Comparison of ENCODE assay signal across 29 cellular contexts in the genomic region with DNA sequence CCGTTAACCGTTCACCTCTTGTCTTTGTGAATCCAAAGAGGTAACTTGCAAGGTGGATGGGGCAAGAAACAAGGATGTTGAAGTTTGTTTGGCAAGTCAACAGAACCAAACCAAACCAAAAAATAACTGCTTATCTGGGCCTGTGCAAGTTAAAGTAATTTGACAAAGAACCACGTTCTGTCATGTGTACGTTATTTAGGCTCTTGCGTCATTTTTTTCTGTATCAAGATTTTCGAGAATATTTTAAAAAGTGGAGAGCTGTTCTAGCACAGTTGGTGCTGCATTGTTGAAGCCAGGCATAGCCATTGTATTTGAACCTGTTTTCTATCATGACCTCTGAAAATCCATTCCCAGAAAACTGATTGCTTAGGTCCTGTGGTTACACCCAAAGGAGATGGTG. TPM values are rescaled to one million over a fixed set of nuclear protein-coding genes. Genes with fewer than 3 reads are reported as not detected.
DNase-seq lines count a peak whose midpoint lies in the region; ATAC-seq and TF ChIP-seq lines count a peak whose summit lies in the region.
"Had no signal": no experiment of that assay in that cellular context is flagged by ENCODE, and none has a peak within 500 bp of the region (broad histone marks: within the 10 kb centered on the region; RNA-seq: fewer than 3 reads in every experiment).

No MANE protein-coding gene starts in this region.

- H3K4me1 ChIP-seq in GM23248 (ENCODE audit: insufficient read depth) (peaks cover 63% of the 10 kb centered on the region), mucosa of rectum (ENCODE audit: control insufficient read depth in 2 of 2, insufficient read depth in 2 of 2, low read length in 2 of 2) (peaks cover 12 to 37% of the 10 kb centered on the region in 2 donors), stomach (peaks cover 39 to 89% (median 68%) of the 10 kb centered on the region in 4 donors)
- H3K4me1 ChIP-seq: BLaER1 had no signal

- H3K9me3 ChIP-seq in GM23248 (ENCODE audit: low read depth) (no peaks in the 10 kb centered on the region), mucosa of rectum (ENCODE audit: control insufficient read depth in 2 of 2, low read length in 2 of 2) (no peaks in the 10 kb centered on the region), stomach (no peaks in the 10 kb centered on the region)
- H3K9me3 ChIP-seq: BLaER1, body of pancreas, left lung, Peyer's patch, tibial nerve had no signal

- 93 to 97% methylated on average over 6 of the region's 6 CpGs for WGBS in GM23248 (ENCODE audit: low coverage in 1 of 2, low lambda C conversion rate in 2 of 2, missing lambda C conversion rate in 2 of 2), 2 experiments
- WGBS in stomach, 5 donors, result 73 to 86% (median 84%) methylated on average over 6 of the region's 6 CpGs

- H3K9me2 ChIP-seq in GM23248 (ENCODE audit: insufficient read depth), result no peaks in the 10 kb centered on the region

- peaks cover 9% of the 10 kb centered on the region for H3K36me3 Mint-ChIP-seq in chondrocyte (ENCODE audit: low read depth)
- no peaks in the 10 kb centered on the region for H3K36me3 Mint-ChIP-seq in stimulated activated naive B cell treated with anti-CD40 and anti-IgM and Interleukin-4, amounts not matched to agents 10 μg/mL and 1 μg/mL and 100 μg/mL, for 72 hours

- peaks cover 60% of the 10 kb centered on the region for H3F3A ChIP-seq in GM23248 (ENCODE audit: insufficient read depth)

- peak overlapping the region; percentile 81 for H3K4me2 ChIP-seq in GM23248 (ENCODE audit: unreplicated experiment)
- H3K4me2 ChIP-seq: BLaER1 had no signal

- H3K4me3 ChIP-seq in GM23248, result no peak overlapping the region
- H3K4me3 ChIP-seq in mucosa of rectum (ENCODE audit: low read length in 2 of 2), result no peak overlapping the region
- no peak overlapping the region for H3K4me3 ChIP-seq in stomach
- H3K4me3 ChIP-seq: BLaER1, body of pancreas, left lung, Peyer's patch, tibial nerve had no signal

- H3K27ac ChIP-seq in GM23248 (no peak overlapping the region; the same call in 1 of the 2 replicates), mucosa of rectum (ENCODE audit: low read depth in 2 of 2, low read length in 2 of 2) (peak overlapping the region; percentile 73 to 74), stomach (peak overlapping the region in 4 of 5 donors; percentile 81 to 91 (median 84))
- H3K27ac ChIP-seq: BLaER1, body of pancreas had no signal

- H2AFZ ChIP-seq in GM23248, result no peak overlapping the region

- H3K27ac Mint-ChIP-seq in chondrocyte (ENCODE audit: unreplicated experiment), result peak overlapping the region; percentile 98
- H3K27ac Mint-ChIP-seq in stimulated activated naive B cell treated with anti-CD40 and anti-IgM and Interleukin-4, amounts not matched to agents 10 μg/mL and 1 μg/mL and 100 μg/mL, for 72 hours, result no peak overlapping the region
- H3K27ac Mint-ChIP-seq: activated CD4-positive, alpha-beta T cell treated with anti-CD3 and anti-CD28 coated beads, Interleukin-2, amount 10 ng/mL, durations not matched to agents 7 days and 5 days; activated naive CD8-positive, alpha-beta T cell treated with anti-CD3 and anti-CD28 coated beads, Interleukin-2, amount 50 U/mL, for 24 hours; activated T-cell treated with anti-CD3 and anti-CD28 coated beads, Interleukin-2, amount 50 U/mL, for 24 hours had no signal

- H3K4me1 Mint-ChIP-seq in chondrocyte (ENCODE audit: low read depth), result peaks cover 65% of the 10 kb centered on the region
- H3K4me1 Mint-ChIP-seq in stimulated activated naive B cell treated with anti-CD40 and anti-IgM and Interleukin-4, amounts not matched to agents 10 μg/mL and 1 μg/mL and 100 μg/mL, for 72 hours, result no peaks in the 10 kb centered on the region
- H3K4me1 Mint-ChIP-seq: activated CD4-positive, alpha-beta T cell treated with anti-CD3 and anti-CD28 coated beads, Interleukin-2, amount 10 ng/mL, durations not matched to agents 7 days and 5 days; activated naive CD8-positive, alpha-beta T cell treated with anti-CD3 and anti-CD28 coated beads, Interleukin-2, amount 50 U/mL, for 24 hours had no signal

- H3K9ac ChIP-seq in GM23248 (no peak overlapping the region), mucosa of rectum (ENCODE audit: low read depth in 1 of 2, low read length in 2 of 2) (no peak overlapping the region)
- H3K9ac ChIP-seq: BLaER1 had no signal

- no peak overlapping the region for H3K4me3 Mint-ChIP-seq in chondrocyte (ENCODE audit: unreplicated experiment)
- H3K4me3 Mint-ChIP-seq in stimulated activated naive B cell treated with anti-CD40 and anti-IgM and Interleukin-4, amounts not matched to agents 10 μg/mL and 1 μg/mL and 100 μg/mL, for 72 hours, result no peak overlapping the region
- H3K4me3 Mint-ChIP-seq: activated CD4-positive, alpha-beta T cell treated with anti-CD3 and anti-CD28 coated beads, Interleukin-2, amount 10 ng/mL, durations not matched to agents 7 days and 5 days; activated naive CD8-positive, alpha-beta T cell treated with anti-CD3 and anti-CD28 coated beads, Interleukin-2, amount 50 U/mL, for 24 hours; activated T-cell treated with anti-CD3 and anti-CD28 coated beads, Interleukin-2, amount 50 U/mL, for 24 hours; neural crest cell had no signal

- no peaks in the 10 kb centered on the region for H4K20me1 ChIP-seq in GM23248 (ENCODE audit: insufficient read depth)
- H4K20me1 ChIP-seq: BLaER1 had no signal

- DNase-seq in GM23248 (no peak), chondrocyte (ENCODE audit: low spot score) (no peak), stomach (no peak), glomerular visceral epithelial cell (ENCODE audit: extremely low spot score) (no peak), DMS79 treated with DMSO at 0.1 percent for 48 hours (lab: John Stamatoyannopoulos, UW) (no peak), erythroblast (lab: John Stamatoyannopoulos, UW) (no peak)
- no peak for DNase-seq in stimulated activated naive B cell treated with anti-CD40 and anti-IgM and Interleukin-4, amounts not matched to agents 10 μg/mL and 1 μg/mL and 100 μg/mL, for 72 hours
- DNase-seq: activated CD4-positive, alpha-beta T cell treated with anti-CD3 and anti-CD28 coated beads, Interleukin-2, amount 10 ng/mL, durations not matched to agents 7 days and 5 days; activated gamma-delta T cell; activated naive CD8-positive, alpha-beta T cell treated with anti-CD3 and anti-CD28 coated beads, Interleukin-2, amount 50 U/mL, for 24 hours; activated T-cell treated with anti-CD3 and anti-CD28 coated beads, Interleukin-2, amount 50 U/mL, for 24 hours; body of pancreas; COR-L47; effector memory CD4-positive, alpha-beta T cell; foreskin melanocyte; KG1; left lung; MM.1S; NCI-H1417; NCI-H2029 treated with DMSO at 0.1 percent for 48 hours; NCI-H226; Peyer's patch; posterior cingulate gyrus; SIG-M5; stimulated activated naive CD8-positive, alpha-beta T cell treated with anti-CD3 and anti-CD28 coated beads, Interleukin-15, Interleukin-2, amounts not matched to agents 100 U/mL and 50 U/mL, for 24 hours had no signal

- TF ChIP-seq CTCF in chondrocyte (IDR thresholded peaks at IDR 0.05) (no peak), stomach (IDR thresholded peaks at IDR 0.05) (no peak)

- TF ChIP-seq EP300 in stomach (IDR thresholded peaks at IDR 0.05), result no peak

- H3K27me3 ChIP-seq in GM23248 (replicated peaks; ENCODE audit: insufficient read depth) (no peaks in the 10 kb centered on the region), mucosa of rectum (ENCODE audit: control insufficient read depth in 2 of 2, insufficient read depth in 2 of 2, low read length in 2 of 2) (no peaks in the 10 kb centered on the region), stomach (no peaks in the 10 kb centered on the region)
- H3K27me3 ChIP-seq: BLaER1, body of pancreas, left lung, Peyer's patch, tibial nerve had no signal

- H3K27me3 Mint-ChIP-seq in chondrocyte (ENCODE audit: low read depth), result no peaks in the 10 kb centered on the region
- H3K27me3 Mint-ChIP-seq in stimulated activated naive B cell treated with anti-CD40 and anti-IgM and Interleukin-4, amounts not matched to agents 10 μg/mL and 1 μg/mL and 100 μg/mL, for 72 hours, result peaks cover 0 to 12% of the 10 kb centered on the region in 2 donors
- H3K27me3 Mint-ChIP-seq: activated naive CD8-positive, alpha-beta T cell treated with anti-CD3 and anti-CD28 coated beads, Interleukin-2, amount 50 U/mL, for 24 hours; activated T-cell treated with anti-CD3 and anti-CD28 coated beads, Interleukin-2, amount 50 U/mL, for 24 hours had no signal

- in situ Hi-C loops in GM23248 (cut with MboI), result no loop called here

- intact Hi-C loops in stomach (cut with DNase I; ENCODE audit: low total_unique reads), result no loop called here

- peaks cover 97% of the 10 kb centered on the region for H3K79me2 ChIP-seq in GM23248 (ENCODE audit: insufficient read depth)

- TF ChIP-seq POLR2A in stomach (IDR thresholded peaks at IDR 0.05) (no peak), erythroblast (IDR thresholded peaks at IDR 0.05; ENCODE audit: low read length) (no peak)

- H3K36me3 ChIP-seq in GM23248 (ENCODE audit: low read depth) (peaks cover 5% of the 10 kb centered on the region; the same call in 1 of the 2 replicates), mucosa of rectum (ENCODE audit: control insufficient read depth in 2 of 2, insufficient read depth in 2 of 2, low read length in 2 of 2) (no peaks in the 10 kb centered on the region), stomach (no peaks in the 10 kb centered on the region)
- H3K36me3 ChIP-seq: BLaER1, left lung, Peyer's patch, tibial nerve had no signal

- no peaks in the 10 kb centered on the region for H3K9me3 Mint-ChIP-seq in chondrocyte (ENCODE audit: low read depth)
- H3K9me3 Mint-ChIP-seq in stimulated activated naive B cell treated with anti-CD40 and anti-IgM and Interleukin-4, amounts not matched to agents 10 μg/mL and 1 μg/mL and 100 μg/mL, for 72 hours, result no peaks in the 10 kb centered on the region
- H3K9me3 Mint-ChIP-seq: activated CD4-positive, alpha-beta T cell treated with anti-CD3 and anti-CD28 coated beads, Interleukin-2, amount 10 ng/mL, durations not matched to agents 7 days and 5 days; activated naive CD8-positive, alpha-beta T cell treated with anti-CD3 and anti-CD28 coated beads, Interleukin-2, amount 50 U/mL, for 24 hours; activated T-cell treated with anti-CD3 and anti-CD28 coated beads, Interleukin-2, amount 50 U/mL, for 24 hours; neural crest cell had no signal

- ATAC-seq in stimulated activated naive B cell treated with anti-CD40 and anti-IgM and Interleukin-4, amounts not matched to agents 10 μg/mL and 1 μg/mL and 100 μg/mL, for 72 hours (replicated peaks), result no peak
- ATAC-seq: activated naive CD8-positive, alpha-beta T cell treated with anti-CD3 and anti-CD28 coated beads, Interleukin-2, amount 50 U/mL, for 24 hours; body of pancreas; left lung; stimulated activated naive CD8-positive, alpha-beta T cell treated with anti-CD3 and anti-CD28 coated beads, Interleukin-15, Interleukin-2, amounts not matched to agents 100 U/mL and 50 U/mL, for 24 hours had no signal

RNA-seq across cellular contexts. Expression of gene PARVA, which starts 55.1 kb away (rescaled TPM):
- 84.0 and 87.9 TPM in 2 replicates for total RNA-seq in GM23248 (2014; rRNA removed; shearing (Covaris generic))
- polyA plus RNA-seq in GM23248 (2016; fragmentation: Nextera tagmentation; extraction: Ambion mirVana) (121 and 127 TPM in 2 replicates), stomach (10 to 100 TPM; 18.8 to 31.5 (median 26.3) TPM)
- total RNA-seq in chondrocyte (147 to 170 TPM (median 158 TPM) in 3 replicates), stomach (100 to 1,000 TPM in 1 of 5 donors, 10 to 100 TPM in 4; 42.9 to 116 (median 54.8) TPM)
